Comparison of ENCODE assay signal across 24 cellular contexts in genomic region chr3:5517921-5518320, GRCh38.
"Had no signal": no experiment of that assay in that cellular context is flagged by ENCODE, and none has a peak within 500 bp of the region (broad histone marks: within the 10 kb centered on the region; RNA-seq: fewer than 3 reads in every experiment).

No MANE protein-coding gene starts in this region.

- DNase-seq: colonic mucosa; cortex of kidney; dermis blood vessel endothelial cell; dorsolateral prefrontal cortex; effector CD4-positive, alpha-beta T cell; effector CD8-positive, alpha-beta T cell; effector memory CD4-positive, alpha-beta T cell; effector memory CD8-positive, alpha-beta T cell; endodermal cell; erythroblast; esophagus squamous epithelium; foreskin fibroblast; foreskin keratinocyte; foreskin melanocyte; gastrocnemius medialis; glutamatergic neuron; head of caudate nucleus; heart left ventricle; heart right ventricle had no signal

- H3K27me3 ChIP-seq: colonic mucosa, dorsolateral prefrontal cortex, esophagus muscularis mucosa, esophagus squamous epithelium, foreskin keratinocyte, gastrocnemius medialis, gastroesophageal sphincter, heart left ventricle, heart right ventricle had no signal

- H3K27ac ChIP-seq: colonic mucosa, coronary artery, dorsolateral prefrontal cortex, epithelial cell of prostate, esophagus muscularis mucosa, esophagus squamous epithelium, foreskin keratinocyte, gastrocnemius medialis, gastroesophageal sphincter, heart left ventricle, heart right ventricle had no signal

- H3K4me1 ChIP-seq: colonic mucosa, esophagus muscularis mucosa, esophagus squamous epithelium, foreskin keratinocyte, gastrocnemius medialis, gastroesophageal sphincter, heart left ventricle, heart right ventricle had no signal

- H3K9me3 ChIP-seq: colonic mucosa, gastrocnemius medialis had no signal

- ATAC-seq: effector memory CD8-positive, alpha-beta T cell; esophagus mucosa; foreskin keratinocyte; gastrocnemius medialis; gastroesophageal sphincter; heart left ventricle; heart right ventricle had no signal

- H3K4me3 ChIP-seq: colonic mucosa, coronary artery, dorsolateral prefrontal cortex, esophagus muscularis mucosa, esophagus squamous epithelium, gastrocnemius medialis, gastroesophageal sphincter, heart left ventricle, heart right ventricle had no signal

- H3K36me3 ChIP-seq: colonic mucosa, esophagus muscularis mucosa, esophagus squamous epithelium, gastrocnemius medialis, gastroesophageal sphincter, heart left ventricle, heart right ventricle had no signal
